Comparison of ENCODE assay signal across 18 cellular contexts in the genomic region with DNA sequence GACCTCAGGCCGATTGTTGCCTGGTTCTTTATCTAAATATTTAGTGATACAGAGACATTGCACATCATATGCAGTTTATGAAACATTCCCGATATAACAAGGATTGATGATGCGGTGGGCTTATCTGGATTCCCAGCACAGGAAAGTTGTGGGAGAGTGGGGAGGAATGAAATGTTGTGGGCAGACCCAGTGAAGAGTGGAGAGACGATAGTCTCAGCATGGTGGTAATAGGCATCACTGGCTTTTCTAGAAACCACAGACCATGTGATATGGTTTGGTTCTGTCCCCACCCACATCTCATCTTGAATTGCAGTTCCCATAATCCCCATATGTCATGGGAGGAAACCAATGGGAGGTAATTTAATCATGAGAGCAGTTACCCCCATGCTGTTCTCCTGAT. TPM values are rescaled to one million over a fixed set of nuclear protein-coding genes. Genes with fewer than 3 reads are reported as not detected.
A peak's percentile ranks its signal among the peaks of the same experiment; 100 is the strongest.
DNase-seq lines count a peak whose midpoint lies in the region; ATAC-seq, FAIRE-seq and TF ChIP-seq lines count a peak whose summit lies in the region.
"Had no signal": no experiment of that assay in that cellular context is flagged by ENCODE, and none has a peak within 500 bp of the region (broad histone marks: within the 10 kb centered on the region; RNA-seq: fewer than 3 reads in every experiment).

No MANE protein-coding gene starts in this region.

- no peak overlapping the region for H4K91ac ChIP-seq in IMR-90 (ENCODE audit: insufficient read depth, low read depth, low read length)

- no peak for TF ChIP-seq RAD21 in IMR-90 (IDR thresholded peaks at IDR 0.05; ENCODE audit: low read length)

- H3K23ac ChIP-seq in IMR-90 (ENCODE audit: low read depth, low read length), result peak overlapping the region; percentile 13; the same call in 1 of the 2 replicates

- H3K4me2 ChIP-seq in IMR-90 (ENCODE audit: low read depth, low read length), result no peak overlapping the region

- H3K56ac ChIP-seq in IMR-90 (ENCODE audit: extremely low read depth, insufficient read depth, low read length), result no peak overlapping the region

- no peak overlapping the region for H3K9ac ChIP-seq in IMR-90 (ENCODE audit: low read depth, low read length)
- H3K9ac ChIP-seq: GM23248 had no signal

- no peak overlapping the region for H3K27ac ChIP-seq in IMR-90 (ENCODE audit: insufficient read depth, low read length)
- H3K27ac ChIP-seq: HL-60 had no signal

- H4K5ac ChIP-seq in IMR-90 (ENCODE audit: low read depth, low read length), result no peak overlapping the region

- H2BK15ac ChIP-seq in IMR-90 (ENCODE audit: low read depth, low read length), result peak overlapping the region; percentile 6; the same call in 2 of the 3 replicates

- peak overlapping the region; percentile 43; the same call in 1 of the 2 replicates for H3K18ac ChIP-seq in IMR-90 (ENCODE audit: low read depth, low read length)

- CTCF ChIA-PET in IMR-90 (lab: Yijun Ruan, JAX), result no interaction called here

- no peak for FAIRE-seq in RCC 7860 (lab: Jason Lieb, UNC)
- FAIRE-seq: D721Med, K562 had no signal

- no peak overlapping the region for H2AFZ ChIP-seq in IMR-90 (replicated peaks; ENCODE audit: low read length, poor library complexity)
- H2AFZ ChIP-seq: GM23248 had no signal

- WGBS in IMR-90 (ENCODE audit: extremely low coverage in 2 of 2, insufficient read length in 1 of 2), 2 experiments, result no CpG with 5 or more reads among the region's 4 CpGs

- H3K36me3 ChIP-seq in IMR-90 (ENCODE audit: control insufficient read depth, insufficient read depth, low read length), result no peaks in the 10 kb centered on the region
- H3K36me3 ChIP-seq: BE2C had no signal

- POLR2A ChIA-PET in IMR-90 (lab: Charles Lee; ENCODE audit: unreplicated experiment), result no interaction called here

- TF ChIP-seq POLR2A in IMR-90 (IDR thresholded peaks at IDR 0.05; ENCODE audit: low read depth, low read length), result no peak

- peaks cover 15% of the 10 kb centered on the region for H3K4me1 ChIP-seq in IMR-90 (ENCODE audit: control insufficient read depth, insufficient read depth, low read length)
- H3K4me1 ChIP-seq: BE2C had no signal

- H3K14ac ChIP-seq in IMR-90 (replicated peaks; ENCODE audit: low read depth, low read length), result peak overlapping the region; percentile 53

- dilution Hi-C loops in IMR-90 (cut with HindIII; ENCODE audit: low sequenced_read_pairs, unreplicated experiment), result no loop called here

- H2AK5ac ChIP-seq in IMR-90 (ENCODE audit: low read depth, low read length), result peak overlapping the region; percentile 83

- no peak overlapping the region; a peak in 1 of 4 replicates for H4K8ac ChIP-seq in IMR-90 (ENCODE audit: low read depth in 2 of 2, low read length in 2 of 2)

- H2AK9ac ChIP-seq in IMR-90 (replicated peaks; ENCODE audit: low read depth, low read length, poor library complexity), result no peak overlapping the region

- H3K4ac ChIP-seq in IMR-90 (ENCODE audit: low read depth, low read length), result peak overlapping the region; percentile 58; the same call in 1 of the 2 replicates

- intact Hi-C loops in IMR-90 (cut with micrococcal nuclease) (no loop called here), sciatic nerve (cut with DNase I) (no loop called here)

- DNase-seq in IMR-90 (no peak), RCC 7860 (ENCODE audit: low spot score) (peak; percentile 22), glomerular visceral epithelial cell (ENCODE audit: extremely low spot score) (peak; percentile 42), renal cortical epithelial cell (ENCODE audit: low read depth) (peak; percentile 50), dedifferentiated amniotic fluid mesenchymal stem cell (ENCODE audit: extremely low spot score) (no peak), sciatic nerve (ENCODE audit: low spot score) (no peak)
- DNase-seq: ACHN; BE2C; C1 segment of cervical spinal cord; Caco-2; CD4-positive, CD25-positive, alpha-beta regulatory T cell; GDM1; GM23248; HCEC 1CT had no signal

- peaks cover 5% of the 10 kb centered on the region for H3K9me1 ChIP-seq in IMR-90 (ENCODE audit: insufficient read depth, low read length)

- H4K20me1 ChIP-seq in IMR-90 (ENCODE audit: insufficient read depth, low read length), result no peaks in the 10 kb centered on the region

- ATAC-seq in IMR-90 (ENCODE audit: low read depth), result no peak
- no peak for ATAC-seq in GM21717 (IDR thresholded peaks at IDR 0.05; ENCODE audit: unreplicated experiment)
- ATAC-seq in sciatic nerve, result no peak
- ATAC-seq: K562 had no signal

- peaks cover 3 to 16% of the 10 kb centered on the region in 2 experiments; a peak in 2 of 4 replicates for H3K79me1 ChIP-seq in IMR-90 (ENCODE audit: low read depth in 1 of 2, low read length in 2 of 2)

- no TSS peak for BruUV-seq in IMR-90 (replicated peaks; lab: Mats Ljungman, UMichigan)

- H3K9me3 ChIP-seq in IMR-90 (ENCODE audit: control insufficient read depth, insufficient read depth, low read length), result no peaks in the 10 kb centered on the region
- H3K9me3 ChIP-seq: BE2C had no signal

- no peak for TF ChIP-seq CTCF in IMR-90 (conservative IDR thresholded peaks at IDR 0.05; ENCODE audit: low read depth, low read length)

- peak overlapping the region; percentile 26; the same call in 1 of the 2 replicates for H2BK20ac ChIP-seq in IMR-90 (ENCODE audit: low read depth, low read length)

- no peaks in the 10 kb centered on the region for H3K27me3 ChIP-seq in IMR-90 (ENCODE audit: control insufficient read depth, insufficient read depth, low read length)
- H3K27me3 ChIP-seq: BE2C had no signal

- no peak overlapping the region for H3K4me3 ChIP-seq in IMR-90 (ENCODE audit: insufficient read depth, low read depth, low read length)
- H3K4me3 ChIP-seq: GM23248, K562 had no signal

- in situ Hi-C loops in IMR-90 (cut with MboI; ENCODE audit: low sequenced_read_pairs), result no loop called here

- no peak overlapping the region for H2BK5ac ChIP-seq in IMR-90 (ENCODE audit: low read depth, low read length, poor library complexity, severe bottlenecking)

- peak overlapping the region; percentile 48; the same call in 1 of the 2 replicates for H2BK120ac ChIP-seq in IMR-90 (ENCODE audit: low read depth, low read length)

TF ChIP-seq in IMR-90, 13 proteins besides CTCF, POLR2A, EP300 and RAD21:
- no peak for TF ChIP-seq MXI1 (IDR thresholded peaks at IDR 0.05; ENCODE audit: borderline replicate concordance, low read depth, low read length)

RNA-seq across cellular contexts. Expression of gene RND3, which starts 34.8 kb away (rescaled TPM):
- total RNA-seq in IMR-90 (2012; rRNA removed), result 331 and 449 TPM in 2 replicates
- polyA plus RNA-seq in IMR-90 (2012; rRNA removed), result 111 and 136 TPM in 2 replicates
- polyA plus RNA-seq in IMR-90 (2012; cell fraction: cytosol; rRNA removed), result 23.5 and 27.4 TPM in 2 replicates
- polyA plus RNA-seq in IMR-90 (2012; cell fraction: nucleus; rRNA removed; ENCODE audit: low replicate concordance), result 14.3 and 120 TPM in 2 replicates
- 208 and 316 TPM in 2 replicates for total RNA-seq in renal cortical epithelial cell
- total RNA-seq in sciatic nerve, result 56.9 TPM
- total RNA-seq: CD4-positive, CD25-positive, alpha-beta regulatory T cell had no signal
- polyA plus RNA-seq: CD4-positive, CD25-positive, alpha-beta regulatory T cell had no signal

Comparison
In these comparisons a context has a peak if more than half of its experiments do, and no peak if none do; other contexts are left out.
1. DNase-seq: peak in RCC 7860 (single experiment), glomerular visceral epithelial cell (single experiment) and renal cortical epithelial cell (single experiment); none in IMR-90 (single experiment), dedifferentiated amniotic fluid mesenchymal stem cell (single experiment) and sciatic nerve (single experiment).